Comparison of ENCODE assay signal across 8 cellular contexts in genomic region chr21:19935459-19935858, GRCh38.
"Had no signal": no experiment of that assay in that cellular context is flagged by ENCODE, and none has a peak within 500 bp of the region (broad histone marks: within the 10 kb centered on the region; RNA-seq: fewer than 3 reads in every experiment).

No MANE protein-coding gene starts in this region.

- H3K36me3 ChIP-seq: HAP-1 had no signal

- FAIRE-seq: HTR-8/SVneo, K562 had no signal

- H3K9me3 ChIP-seq: HAP-1 had no signal

- H2AFZ ChIP-seq: GM23248 had no signal

- ATAC-seq: K562 had no signal

- H3K9ac ChIP-seq: GM23248 had no signal

- H3K27ac ChIP-seq: GM23248 had no signal

- DNase-seq: GM23248, GOT3, H7, IMR-90, KG1 had no signal

- H3K4me3 ChIP-seq: GM23248, HAP-1, K562 had no signal
